In genomic region chr3:124044961-124045360, GRCh38 we compare ENCODE assay signal across 32 cellular contexts. TPM values are rescaled to one million over a fixed set of nuclear protein-coding genes. Genes with fewer than 3 reads are reported as not detected.
"Had no signal": no experiment of that assay in that cellular context is flagged by ENCODE, and none has a peak within 500 bp of the region (broad histone marks: within the 10 kb centered on the region; RNA-seq: fewer than 3 reads in every experiment).

No MANE protein-coding gene starts in this region.

- H3K27ac ChIP-seq: adrenal gland, body of pancreas, Peyer's patch, SJSA1 had no signal

- H3K36me3 Mint-ChIP-seq: activated naive CD4-positive, alpha-beta T cell treated with anti-CD3 and anti-CD28 coated beads, Interleukin-2, amount 50 U/mL, for 72 hours; WTC11 had no signal

- H3K4me1 Mint-ChIP-seq: activated CD4-positive, alpha-beta T cell treated with anti-CD3 and anti-CD28 coated beads for 36 hours; activated CD4-positive, alpha-beta T cell treated with anti-CD3 and anti-CD28 coated beads, Interleukin-2, amount 10 ng/mL, durations not matched to agents 7 days and 5 days; WTC11 had no signal

- H3K4me3 Mint-ChIP-seq: activated CD4-positive, alpha-beta T cell treated with anti-CD3 and anti-CD28 coated beads for 36 hours; activated CD4-positive, alpha-beta T cell treated with anti-CD3 and anti-CD28 coated beads, Interleukin-2, amount 10 ng/mL, durations not matched to agents 7 days and 5 days; activated CD8-positive, alpha-beta T cell treated with anti-CD3 and anti-CD28 coated beads, Interleukin-2, amount 10 ng/mL, durations not matched to agents 7 days and 5 days; activated naive CD4-positive, alpha-beta T cell treated with anti-CD3 and anti-CD28 coated beads for 36 hours; activated T-cell treated with anti-CD3 and anti-CD28 coated beads, Interleukin-2, amount 50 U/mL, for 24 hours; T-helper 1 cell treated with Interleukin-12 subunit alpha and Interleukin-12 subunit beta and Interleukin-4 antibody, amounts not matched to agents 30 μg/mL and 1 μg/mL, for 36 hours; T-helper 2 cell treated with Interferon-gamma antibody and Interleukin-4, amounts not matched to agents 5 μg/mL and 100 μg/mL, for 36 hours; WTC11 had no signal

- H3K27ac Mint-ChIP-seq: activated CD4-positive, alpha-beta T cell treated with anti-CD3 and anti-CD28 coated beads for 36 hours; activated CD4-positive, alpha-beta T cell treated with anti-CD3 and anti-CD28 coated beads, Interleukin-2, amount 10 ng/mL, durations not matched to agents 7 days and 5 days; activated CD8-positive, alpha-beta T cell treated with anti-CD3 and anti-CD28 coated beads, Interleukin-2, amount 10 ng/mL, durations not matched to agents 7 days and 5 days; activated naive CD4-positive, alpha-beta T cell treated with anti-CD3 and anti-CD28 coated beads for 36 hours; activated naive CD4-positive, alpha-beta T cell treated with anti-CD3 and anti-CD28 coated beads, Interleukin-2, amount 50 U/mL, for 72 hours; activated T-cell treated with anti-CD3 and anti-CD28 coated beads, Interleukin-2, amount 50 U/mL, for 24 hours; activated T-helper 2 cell treated with anti-CD3 and anti-CD28 coated beads, Interferon-gamma antibody, Interleukin-2, Interleukin-4, amounts not matched to agents 10 μg/mL and 5 μg/mL and 100 μg/mL, durations not matched to agents 14 hours and 24 hours and 36 hours; T-helper 1 cell treated with Interleukin-12 subunit alpha and Interleukin-12 subunit beta and Interleukin-4 antibody, amounts not matched to agents 30 μg/mL and 1 μg/mL, for 36 hours; T-helper 2 cell treated with Interferon-gamma antibody and Interleukin-4, amounts not matched to agents 5 μg/mL and 100 μg/mL, for 36 hours; WTC11 had no signal

- H3K9me3 Mint-ChIP-seq: activated CD4-positive, alpha-beta T cell treated with anti-CD3 and anti-CD28 coated beads, Interleukin-2, amount 10 ng/mL, durations not matched to agents 7 days and 5 days; activated naive CD4-positive, alpha-beta T cell treated with anti-CD3 and anti-CD28 coated beads for 36 hours; activated naive CD4-positive, alpha-beta T cell treated with anti-CD3 and anti-CD28 coated beads, Interleukin-2, amount 50 U/mL, for 72 hours; activated T-cell treated with anti-CD3 and anti-CD28 coated beads, Interleukin-2, amount 50 U/mL, for 24 hours; activated T-helper 2 cell treated with anti-CD3 and anti-CD28 coated beads, Interferon-gamma antibody, Interleukin-2, Interleukin-4, amounts not matched to agents 10 μg/mL and 5 μg/mL and 100 μg/mL, durations not matched to agents 14 hours and 24 hours and 36 hours; T-helper 1 cell treated with Interleukin-12 subunit alpha and Interleukin-12 subunit beta and Interleukin-4 antibody, amounts not matched to agents 30 μg/mL and 1 μg/mL, for 36 hours; T-helper 2 cell treated with Interferon-gamma antibody and Interleukin-4, amounts not matched to agents 5 μg/mL and 100 μg/mL, for 36 hours; WTC11 had no signal

- DNase-seq: activated CD4-positive, alpha-beta T cell treated with anti-CD3 and anti-CD28 coated beads for 36 hours; activated CD4-positive, alpha-beta T cell treated with anti-CD3 and anti-CD28 coated beads, Interleukin-2, amount 10 ng/mL, durations not matched to agents 7 days and 5 days; activated CD4-positive, alpha-beta T cell treated with anti-CD3 and anti-CD28 coated beads, Interleukin-2, amount 50 U/mL, for 48 hours; activated CD8-positive, alpha-beta T cell treated with anti-CD3 and anti-CD28 coated beads, Interleukin-2, amount 10 ng/mL, durations not matched to agents 7 days and 5 days; activated gamma-delta T cell treated with Interleukin-2 at 50 U/mL for 16 hours; activated naive CD4-positive, alpha-beta T cell treated with anti-CD3 and anti-CD28 coated beads for 36 hours; activated T-cell treated with anti-CD3 and anti-CD28 coated beads, Interleukin-2, amount 50 U/mL, for 24 hours; adrenal gland; body of pancreas; central memory CD4-positive, alpha-beta T cell; Kasumi-1; KG1; MG63; NCI-H1048; NCI-H1105 treated with DMSO at 0.1 percent for 48 hours; NCI-H1436; NCI-H187; NCI-H2029 treated with DMSO at 0.1 percent for 48 hours; NCI-H2107; NCI-H510A; NCI-H774; PC-3; Peyer's patch; RPMI8226; SHP77 treated with DMSO at 0.1 percent for 48 hours; SK-N-SH had no signal

RNA-seq across cellular contexts. Expression of gene ROPN1, which starts 53.0 kb away (rescaled TPM):
- polyA plus RNA-seq: adrenal gland had no signal
